In the genomic region with DNA sequence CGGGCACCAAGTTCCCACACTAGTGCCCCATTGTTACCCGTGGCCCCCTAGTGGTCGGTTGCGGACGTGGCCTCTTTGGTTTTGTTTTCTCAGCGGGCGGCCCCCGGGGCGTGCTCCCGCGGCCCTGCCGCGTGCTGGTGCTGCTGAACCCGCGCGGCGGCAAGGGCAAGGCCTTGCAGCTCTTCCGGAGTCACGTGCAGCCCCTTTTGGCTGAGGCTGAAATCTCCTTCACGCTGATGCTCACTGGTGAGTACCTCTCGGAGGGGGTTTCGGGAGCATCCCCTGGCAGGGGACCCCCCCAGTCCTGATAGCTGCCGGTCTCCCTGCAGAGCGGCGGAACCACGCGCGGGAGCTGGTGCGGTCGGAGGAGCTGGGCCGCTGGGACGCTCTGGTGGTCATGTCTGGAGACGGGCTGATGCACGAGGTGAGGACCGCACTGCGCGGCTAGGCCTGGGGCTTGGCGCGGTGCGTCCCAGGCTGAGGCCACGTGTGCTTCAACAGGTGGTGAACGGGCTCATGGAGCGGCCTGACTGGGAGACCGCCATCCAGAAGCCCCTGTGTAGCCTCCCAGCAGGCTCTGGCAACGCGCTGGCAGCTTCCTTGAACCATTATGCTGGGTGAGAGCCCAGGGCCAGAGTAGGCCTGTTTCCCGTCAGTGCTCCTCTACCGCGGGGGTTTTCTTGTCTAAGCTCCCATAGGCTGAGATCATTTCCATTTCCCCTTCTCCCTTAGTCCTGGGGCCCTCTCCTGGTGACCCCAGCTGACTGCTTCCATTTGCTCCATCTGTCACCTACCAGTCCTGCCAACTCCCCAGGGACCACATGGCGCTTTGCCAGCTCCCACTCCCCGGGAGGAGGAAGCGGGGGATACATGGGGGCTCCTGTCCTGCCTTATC, we compare ENCODE assay signal across 1 cellular context.
TF ChIP-seq lines count a peak whose summit lies in the region.

No MANE protein-coding gene starts in this region.

TF ChIP-seq in A549, 52 proteins besides CTCF, POLR2A, EP300 and RAD21 (continued from another document):
- TF ChIP-seq GATA3 (IDR thresholded peaks at IDR 0.05; ENCODE audit: borderline replicate concordance) (no peak), CBX8 (IDR thresholded peaks at IDR 0.05) (no peak), CHD2 (IDR thresholded peaks at IDR 0.05; ENCODE audit: low read length, partially characterized antibody) (no peak), NPAS2 (CRISPR knock-in tag; IDR thresholded peaks at IDR 0.05; ENCODE audit: borderline replicate concordance) (peak; percentile 85), MYC (IDR thresholded peaks at IDR 0.05; ENCODE audit: borderline replicate concordance, low read length) (peak; percentile 71; the same call in 1 of the 2 replicates), RCOR1 (IDR thresholded peaks at IDR 0.05; ENCODE audit: low read depth, low read length) (no peak), CBX2 (IDR thresholded peaks at IDR 0.05; ENCODE audit: borderline replicate concordance, low read depth) (no peak), CEBPB (IDR thresholded peaks at IDR 0.05) (no peak), JUNB (IDR thresholded peaks at IDR 0.05) (0 out of 2 replicates have a peak, but pooled peaks have one; percentile 15), ZSCAN20 (CRISPR knock-in tag; IDR thresholded peaks at IDR 0.05) (no peak), RNF2 (IDR thresholded peaks at IDR 0.05; ENCODE audit: borderline replicate concordance, low read depth) (no peak), HOXA7 (CRISPR knock-in tag; IDR thresholded peaks at IDR 0.05) (0 out of 2 replicates have a peak, but pooled peaks have one; percentile 52), RFX5 (IDR thresholded peaks at IDR 0.05) (no peak), PHF8 (IDR thresholded peaks at IDR 0.05; ENCODE audit: borderline replicate concordance, low read depth) (no peak), KDM1A (IDR thresholded peaks at IDR 0.05; ENCODE audit: low read depth) (no peak), HEYL (CRISPR knock-in tag; IDR thresholded peaks at IDR 0.05) (no peak), EHMT2 (IDR thresholded peaks at IDR 0.05; ENCODE audit: low read depth) (no peak), NFE2L2 (conservative IDR thresholded peaks at IDR 0.05; ENCODE audit: low read length) (no peak), SREBF2 (IDR thresholded peaks at IDR 0.05) (no peak), REST (IDR thresholded peaks at IDR 0.05) (no peak), CHD4 (IDR thresholded peaks at IDR 0.05; ENCODE audit: borderline replicate concordance) (no peak), HOXB5 (CRISPR knock-in tag; IDR thresholded peaks at IDR 0.05) (peak; percentile 89), HES2 (IDR thresholded peaks at IDR 0.05) (no peak), ESRRA (IDR thresholded peaks at IDR 0.05; ENCODE audit: borderline replicate concordance, low read length) (no peak), ELK1 (IDR thresholded peaks at IDR 0.05; ENCODE audit: low read depth, low read length) (no peak), TP53 (CRISPR knock-in tag; IDR thresholded peaks at IDR 0.05) (peak; percentile 67; the same call in 1 of the 2 replicates), FOSL2 (IDR thresholded peaks at IDR 0.05) (no peak), FOSL2 (CRISPR knock-in tag; IDR thresholded peaks at IDR 0.05) (0 out of 2 replicates have a peak, but pooled peaks have one; percentile 8), RARB (CRISPR knock-in tag; IDR thresholded peaks at IDR 0.05) (no peak), MAZ (IDR thresholded peaks at IDR 0.05; ENCODE audit: borderline replicate concordance, low read depth, low read length) (no peak), EHF (CRISPR knock-in tag; IDR thresholded peaks at IDR 0.05) (peak; percentile 79), POLR2AphosphoS2 (conservative IDR thresholded peaks at IDR 0.05; ENCODE audit: low read length) (no peak), ZFP36 (IDR thresholded peaks at IDR 0.05; ENCODE audit: borderline replicate concordance, partially characterized antibody) (no peak), MAX (IDR thresholded peaks at IDR 0.05) (peak; percentile 96), NR3C1 (IDR thresholded peaks at IDR 0.05) (no peak), KDM5A (IDR thresholded peaks at IDR 0.05) (no peak), ATOH8 (CRISPR knock-in tag; IDR thresholded peaks at IDR 0.05; ENCODE audit: low read depth) (peak; percentile 96), SMC3 (IDR thresholded peaks at IDR 0.05) (peak; percentile 66), ZC3H11A (IDR thresholded peaks at IDR 0.05) (no peak), HDAC2 (IDR thresholded peaks at IDR 0.05) (no peak), ZNF302 (CRISPR knock-in tag; IDR thresholded peaks at IDR 0.05) (no peak)
- TF ChIP-seq, protein P1, sequence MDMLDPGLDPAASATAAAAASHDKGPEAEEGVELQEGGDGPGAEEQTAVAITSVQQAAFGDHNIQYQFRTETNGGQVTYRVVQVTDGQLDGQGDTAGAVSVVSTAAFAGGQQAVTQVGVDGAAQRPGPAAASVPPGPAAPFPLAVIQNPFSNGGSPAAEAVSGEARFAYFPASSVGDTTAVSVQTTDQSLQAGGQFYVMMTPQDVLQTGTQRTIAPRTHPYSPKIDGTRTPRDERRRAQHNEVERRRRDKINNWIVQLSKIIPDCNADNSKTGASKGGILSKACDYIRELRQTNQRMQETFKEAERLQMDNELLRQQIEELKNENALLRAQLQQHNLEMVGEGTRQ (IDR thresholded peaks at IDR 0.05): peak; percentile 71
- TF ChIP-seq, protein P2, sequence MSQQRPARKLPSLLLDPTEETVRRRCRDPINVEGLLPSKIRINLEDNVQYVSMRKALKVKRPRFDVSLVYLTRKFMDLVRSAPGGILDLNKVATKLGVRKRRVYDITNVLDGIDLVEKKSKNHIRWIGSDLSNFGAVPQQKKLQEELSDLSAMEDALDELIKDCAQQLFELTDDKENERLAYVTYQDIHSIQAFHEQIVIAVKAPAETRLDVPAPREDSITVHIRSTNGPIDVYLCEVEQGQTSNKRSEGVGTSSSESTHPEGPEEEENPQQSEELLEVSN (IDR thresholded peaks at IDR 0.05; ENCODE audit: borderline replicate concordance, low read depth): peak; percentile 93
- TF ChIP-seq, protein P3, sequence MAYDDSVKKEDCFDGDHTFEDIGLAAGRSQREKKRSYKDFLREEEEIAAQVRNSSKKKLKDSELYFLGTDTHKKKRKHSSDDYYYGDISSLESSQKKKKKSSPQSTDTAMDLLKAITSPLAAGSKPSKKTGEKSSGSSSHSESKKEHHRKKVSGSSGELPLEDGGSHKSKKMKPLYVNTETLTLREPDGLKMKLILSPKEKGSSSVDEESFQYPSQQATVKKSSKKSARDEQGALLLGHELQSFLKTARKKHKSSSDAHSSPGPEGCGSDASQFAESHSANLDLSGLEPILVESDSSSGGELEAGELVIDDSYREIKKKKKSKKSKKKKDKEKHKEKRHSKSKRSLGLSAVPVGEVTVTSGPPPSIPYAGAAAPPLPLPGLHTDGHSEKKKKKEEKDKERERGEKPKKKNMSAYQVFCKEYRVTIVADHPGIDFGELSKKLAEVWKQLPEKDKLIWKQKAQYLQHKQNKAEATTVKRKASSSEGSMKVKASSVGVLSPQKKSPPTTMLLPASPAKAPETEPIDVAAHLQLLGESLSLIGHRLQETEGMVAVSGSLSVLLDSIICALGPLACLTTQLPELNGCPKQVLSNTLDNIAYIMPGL (CRISPR knock-in tag; IDR thresholded peaks at IDR 0.05; ENCODE audit: borderline replicate concordance): no peak
